1 cellular context compared by ENCODE assay signal in genomic region chr14:95316826-95317225, GRCh38.
TF ChIP-seq lines count a peak whose summit lies in the region.

No MANE protein-coding gene starts in this region.

TF ChIP-seq in HepG2, 621 proteins besides CTCF, POLR2A, EP300 and RAD21 (continued from another document):
- TF ChIP-seq SYNCRIP (IDR thresholded peaks at IDR 0.05; ENCODE audit: insufficient read depth, low read depth, low read length) (no peak), ZNF20 (CRISPR knock-in tag; IDR thresholded peaks at IDR 0.05) (no peak), PCBP1 (IDR thresholded peaks at IDR 0.05; ENCODE audit: borderline replicate concordance, low read depth, low read length) (no peak), ZNF33A (CRISPR knock-in tag; IDR thresholded peaks at IDR 0.05; ENCODE audit: borderline replicate concordance) (no peak), MEIS2 (CRISPR knock-in tag; IDR thresholded peaks at IDR 0.05) (no peak), GPBP1L1 (CRISPR knock-in tag; IDR thresholded peaks at IDR 0.05) (no peak), ZNF646 (CRISPR knock-in tag; IDR thresholded peaks at IDR 0.05) (no peak), ZNF597 (CRISPR knock-in tag; IDR thresholded peaks at IDR 0.05) (no peak), PHF21A (CRISPR knock-in tag; IDR thresholded peaks at IDR 0.05) (no peak), BATF2 (CRISPR knock-in tag; IDR thresholded peaks at IDR 0.05) (no peak), NCOA1 (CRISPR knock-in tag; IDR thresholded peaks at IDR 0.05) (no peak), ZNF337 (CRISPR knock-in tag; IDR thresholded peaks at IDR 0.05; ENCODE audit: borderline replicate concordance, low read depth) (no peak)
TF ChIP-seq in HepG2: peak in this region for 0.
